Comparison of ENCODE assay signal across 13 cellular contexts in the genomic region with DNA sequence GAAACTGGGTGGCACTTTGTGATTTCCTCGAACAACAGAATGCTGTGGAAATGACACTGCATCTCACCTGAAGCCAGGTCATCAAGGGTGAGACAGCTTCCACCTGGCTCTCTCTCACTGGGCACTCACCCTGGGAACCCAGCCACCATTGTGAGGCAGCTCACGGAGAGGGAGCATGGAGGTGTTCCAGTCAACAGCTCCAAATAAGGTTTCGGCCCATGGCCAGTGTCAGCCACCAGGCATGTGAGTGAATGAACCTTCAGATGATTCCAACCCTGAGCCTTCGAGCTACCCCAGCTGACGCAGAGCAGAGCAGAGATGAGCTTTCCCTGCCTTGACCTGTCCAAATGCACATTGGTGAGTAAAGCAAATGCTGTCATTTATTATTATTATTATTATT.
"Had no signal": no experiment of that assay in that cellular context is flagged by ENCODE, and none has a peak within 500 bp of the region (broad histone marks: within the 10 kb centered on the region; RNA-seq: fewer than 3 reads in every experiment).

No MANE protein-coding gene starts in this region.

- H3K4me1 ChIP-seq: parathyroid adenoma had no signal

- H3K27me3 ChIP-seq: neutrophil, thyroid gland had no signal

- ATAC-seq: activated CD4-positive, alpha-beta T cell treated with anti-CD3 and anti-CD28 coated beads for 36 hours; lower lobe of right lung; natural killer cell had no signal

- H3K4me3 ChIP-seq: lower lobe of right lung, thyroid gland had no signal

- H3K27ac ChIP-seq: lower lobe of right lung, neutrophil, parathyroid adenoma, thyroid gland had no signal

- H3K36me3 ChIP-seq: lower lobe of right lung, neutrophil, thyroid gland had no signal

- H3K9me3 ChIP-seq: lower lobe of right lung, neutrophil, thyroid gland had no signal

- DNase-seq: activated CD4-positive, alpha-beta memory T cell treated with anti-CD3 and anti-CD28 coated beads for 36 hours; activated CD4-positive, alpha-beta T cell treated with anti-CD3 and anti-CD28 coated beads for 36 hours; activated T-cell treated with anti-CD3 and anti-CD28 coated beads for 4 hours; head of caudate nucleus; immature natural killer cell; lower lobe of right lung; natural killer cell; stimulated activated CD4-positive, alpha-beta T cell treated with anti-CD3 and anti-CD28 coated beads, Interleukin-12 subunit alpha, Interleukin-12 subunit beta, amount 100 ng/mL, for 4 hours; stimulated activated CD4-positive, alpha-beta T cell treated with anti-CD3 and anti-CD28 coated beads, Interleukin-2, amount 100 ng/mL, for 24 hours; stimulated activated naive CD4-positive, alpha-beta T cell treated with Interleukin-2 at 50 U/mL for 16 hours; thyroid gland had no signal
